In genomic region chr10:123804716-123805115, GRCh38 we compare ENCODE assay signal across 31 cellular contexts.
DNase-seq lines count a peak whose midpoint lies in the region; ATAC-seq, FAIRE-seq and TF ChIP-seq lines count a peak whose summit lies in the region.
"Had no signal": no experiment of that assay in that cellular context is flagged by ENCODE, and none has a peak within 500 bp of the region (broad histone marks: within the 10 kb centered on the region; RNA-seq: fewer than 3 reads in every experiment).

No MANE protein-coding gene starts in this region.

- H3K27ac ChIP-seq in endothelial cell of umbilical vein (ENCODE audit: insufficient read depth, low read depth, low read length): no peak overlapping the region
- no peak overlapping the region for H3K27ac ChIP-seq in OCI-LY7 (ENCODE audit: low read depth, low read length, poor library complexity, severe bottlenecking)
- H3K27ac ChIP-seq: A549, C4-2B, esophagus squamous epithelium, uterus had no signal

- BruUV-seq in endothelial cell of umbilical vein (replicated peaks; lab: Mats Ljungman, UMichigan): no TSS peak
- no TSS peak for BruUV-seq in OCI-LY7 (replicated peaks; lab: Mats Ljungman, UMichigan)

- no peaks in the 10 kb centered on the region for H3K9me3 Mint-ChIP-seq in T-helper 2 cell treated with Interferon-gamma antibody and Interleukin-4, amounts not matched to agents 5 μg/mL and 100 μg/mL, for 36 hours
- no peaks in the 10 kb centered on the region for H3K9me3 Mint-ChIP-seq in activated naive CD8-positive, alpha-beta T cell treated with anti-CD3 and anti-CD28 coated beads, Interleukin-2, amount 50 U/mL, for 24 hours
- H3K9me3 Mint-ChIP-seq: activated B cell treated with CpG ODN at 0.5 μM for 24 hours; activated CD4-positive, alpha-beta T cell treated with anti-CD3 and anti-CD28 coated beads, Interleukin-2, amount 10 ng/mL, durations not matched to agents 7 days and 5 days; central memory CD8-positive, alpha-beta T cell; nephron; stimulated activated naive CD8-positive, alpha-beta T cell treated with anti-CD3 and anti-CD28 coated beads, Interleukin-15, amount 100 ng/mL, for 72 hours; T-cell had no signal

- H3K9ac ChIP-seq in endothelial cell of umbilical vein (replicated peaks; ENCODE audit: extremely low read depth, insufficient read depth, low read length): no peak overlapping the region

- no peak for FAIRE-seq in endothelial cell of umbilical vein (lab: Jason Lieb, UNC)
- FAIRE-seq: A549 had no signal

- intact Hi-C loops in endothelial cell of umbilical vein (cut with micrococcal nuclease) (loop anchor here (10.0 kb wide), 2 partner anchors 320 to 610 kb away; partner anchors contain the start of gene OAT), OCI-LY7 (cut with micrococcal nuclease; ENCODE audit: unreplicated experiment) (no loop called here)

- dilution Hi-C loops in endothelial cell of umbilical vein (cut with MboI; ENCODE audit: extremely low pct_ligation_motif_present, low sequenced_read_pairs): no loop called here

- H3K27ac Mint-ChIP-seq in T-helper 2 cell treated with Interferon-gamma antibody and Interleukin-4, amounts not matched to agents 5 μg/mL and 100 μg/mL, for 36 hours: no peak overlapping the region
- H3K27ac Mint-ChIP-seq in activated naive CD8-positive, alpha-beta T cell treated with anti-CD3 and anti-CD28 coated beads, Interleukin-2, amount 50 U/mL, for 24 hours: no peak overlapping the region
- H3K27ac Mint-ChIP-seq: activated B cell treated with CpG ODN at 0.5 μM for 24 hours; activated CD4-positive, alpha-beta T cell treated with anti-CD3 and anti-CD28 coated beads, Interleukin-2, amount 10 ng/mL, durations not matched to agents 7 days and 5 days; activated naive CD8-positive, alpha-beta T cell treated with anti-CD3 and anti-CD28 coated beads for 36 hours; memory B cell; nephron; stimulated activated naive CD8-positive, alpha-beta T cell treated with anti-CD3 and anti-CD28 coated beads, Interleukin-15, amount 100 ng/mL, for 72 hours; T-cell had no signal

- no peaks in the 10 kb centered on the region for H3K36me3 Mint-ChIP-seq in T-helper 2 cell treated with Interferon-gamma antibody and Interleukin-4, amounts not matched to agents 5 μg/mL and 100 μg/mL, for 36 hours (ENCODE audit: low read depth)
- H3K36me3 Mint-ChIP-seq in activated naive CD8-positive, alpha-beta T cell treated with anti-CD3 and anti-CD28 coated beads, Interleukin-2, amount 50 U/mL, for 24 hours (ENCODE audit: low read depth): no peaks in the 10 kb centered on the region
- H3K36me3 Mint-ChIP-seq: activated naive CD8-positive, alpha-beta T cell treated with anti-CD3 and anti-CD28 coated beads for 36 hours; memory B cell; T-cell had no signal

- H3K9me1 ChIP-seq in endothelial cell of umbilical vein (replicated peaks; ENCODE audit: control insufficient read depth, extremely low read depth, insufficient read depth, low read length): no peaks in the 10 kb centered on the region

- H3K4me1 Mint-ChIP-seq in T-helper 2 cell treated with Interferon-gamma antibody and Interleukin-4, amounts not matched to agents 5 μg/mL and 100 μg/mL, for 36 hours (ENCODE audit: low read depth): no peaks in the 10 kb centered on the region
- peaks cover 4% of the 10 kb centered on the region for H3K4me1 Mint-ChIP-seq in activated naive CD8-positive, alpha-beta T cell treated with anti-CD3 and anti-CD28 coated beads, Interleukin-2, amount 50 U/mL, for 24 hours
- H3K4me1 Mint-ChIP-seq: activated B cell treated with CpG ODN at 0.5 μM for 24 hours; activated CD4-positive, alpha-beta T cell treated with anti-CD3 and anti-CD28 coated beads, Interleukin-2, amount 10 ng/mL, durations not matched to agents 7 days and 5 days; activated naive CD8-positive, alpha-beta T cell treated with anti-CD3 and anti-CD28 coated beads for 36 hours; central memory CD8-positive, alpha-beta T cell; memory B cell; nephron; T-cell had no signal

- no peak overlapping the region for H3K4me3 Mint-ChIP-seq in T-helper 2 cell treated with Interferon-gamma antibody and Interleukin-4, amounts not matched to agents 5 μg/mL and 100 μg/mL, for 36 hours
- H3K4me3 Mint-ChIP-seq in activated naive CD8-positive, alpha-beta T cell treated with anti-CD3 and anti-CD28 coated beads, Interleukin-2, amount 50 U/mL, for 24 hours: no peak overlapping the region
- H3K4me3 Mint-ChIP-seq: activated B cell treated with CpG ODN at 0.5 μM for 24 hours; activated CD4-positive, alpha-beta T cell treated with anti-CD3 and anti-CD28 coated beads, Interleukin-2, amount 10 ng/mL, durations not matched to agents 7 days and 5 days; activated naive CD8-positive, alpha-beta T cell treated with anti-CD3 and anti-CD28 coated beads for 36 hours; central memory CD8-positive, alpha-beta T cell; memory B cell; nephron; stimulated activated naive CD8-positive, alpha-beta T cell treated with anti-CD3 and anti-CD28 coated beads, Interleukin-15, amount 100 ng/mL, for 72 hours; T-cell had no signal

- H3K4me3 ChIP-seq in AG09309 (ENCODE audit: control insufficient read depth, low read depth, low read length) (no peak overlapping the region), endothelial cell of umbilical vein (replicated peaks in 1 of 3; ENCODE audit: insufficient read depth in 1 of 3, low read depth in 1 of 3, low read length in 3 of 3) (no peak overlapping the region), OCI-LY7 (ENCODE audit: low read depth, low read length, poor library complexity, severe bottlenecking) (no peak overlapping the region)
- H3K4me3 ChIP-seq: A549, esophagus squamous epithelium, uterus had no signal

- H3K36me3 ChIP-seq in endothelial cell of umbilical vein (ENCODE audit: control insufficient read depth in 2 of 2, extremely low read depth in 1 of 2, insufficient read depth in 2 of 2, low read length in 2 of 2): no peaks in the 10 kb centered on the region
- no peaks in the 10 kb centered on the region for H3K36me3 ChIP-seq in OCI-LY7 (ENCODE audit: insufficient read depth, low read length)
- H3K36me3 ChIP-seq: esophagus squamous epithelium, uterus had no signal

- DNase-seq in AG09309 (ENCODE audit: low read depth): peak; percentile 87
- DNase-seq in GM04504 (ENCODE audit: low read depth): peak; percentile 64
- DNase-seq in endothelial cell of umbilical vein (ENCODE audit: low read depth, low spot score): peak; percentile 76
- DNase-seq in non-pigmented ciliary epithelial cell (ENCODE audit: low read depth): peak; percentile 35
- no peak for DNase-seq in T-helper 2 cell treated with Interferon-gamma antibody and Interleukin-4, amounts not matched to agents 5 μg/mL and 100 μg/mL, for 36 hours (ENCODE audit: low spot score)
- no peak for DNase-seq in OCI-LY7 (ENCODE audit: low spot score)
- no peak for DNase-seq in activated naive CD8-positive, alpha-beta T cell treated with anti-CD3 and anti-CD28 coated beads, Interleukin-2, amount 50 U/mL, for 24 hours
- DNase-seq: activated B cell treated with CpG ODN at 0.5 μM for 24 hours; activated CD4-positive, alpha-beta T cell treated with anti-CD3 and anti-CD28 coated beads, Interleukin-2, amount 10 ng/mL, durations not matched to agents 7 days and 5 days; activated effector memory CD4-positive, alpha-beta T cell treated with Interleukin-2 at 50 U/mL for 16 hours; activated naive CD8-positive, alpha-beta T cell treated with anti-CD3 and anti-CD28 coated beads for 36 hours; activated T-cell treated with anti-CD3 and anti-CD28 coated beads, Interleukin-2, amount 50 U/mL, for 1 hour; Caco-2; esophagus squamous epithelium; glutamatergic neuron; KG1; NCI-H1092 treated with DMSO at 0.1 percent for 48 hours; NCI-H187; NCI-H510A; OCI-M1; stimulated activated CD4-positive, alpha-beta T cell treated with anti-CD3 and anti-CD28 coated beads, Interleukin-2, amount 100 ng/mL, for 24 hours; stimulated activated naive CD8-positive, alpha-beta T cell treated with anti-CD3 and anti-CD28 coated beads, Interleukin-15, amount 100 ng/mL, for 72 hours; T-cell; uterus had no signal

- H3K4me1 ChIP-seq in endothelial cell of umbilical vein (ENCODE audit: control insufficient read depth, extremely low read depth, insufficient read depth, low read length): peaks cover 40% of the 10 kb centered on the region
- no peaks in the 10 kb centered on the region for H3K4me1 ChIP-seq in OCI-LY7 (ENCODE audit: insufficient read depth, low read length, poor library complexity, severe bottlenecking)
- H3K4me1 ChIP-seq: Caco-2, uterus had no signal

- POLR2A ChIA-PET in endothelial cell of umbilical vein (lab: Charles Lee): no interaction called here
- POLR2A ChIA-PET in OCI-LY7 (lab: Charles Lee): no interaction called here

- TF ChIP-seq CTCF in AG09309 (IDR thresholded peaks at IDR 0.05; ENCODE audit: control insufficient read depth, insufficient read depth, low read depth, low read length, missing control alignments): no peak
- no peak for TF ChIP-seq CTCF in endothelial cell of umbilical vein (IDR thresholded peaks at IDR 0.05; ENCODE audit: extremely low read depth in 1 of 2, insufficient read depth in 1 of 2, low read depth in 1 of 2, low read length in 2 of 2)
- no peak for TF ChIP-seq CTCF in OCI-LY7 (conservative IDR thresholded peaks at IDR 0.05; ENCODE audit: low read length)

- CTCF ChIA-PET in endothelial cell of umbilical vein (lab: Charles Lee) (interaction anchor here (1.2 kb wide), 1 partner anchor 11 kb away, joined by 3 read pairs; no protein-coding TSS in a partner anchor), OCI-LY7 (lab: Charles Lee; ENCODE audit: unreplicated experiment) (no interaction called here)

- H3K9me3 ChIP-seq in endothelial cell of umbilical vein (replicated peaks; ENCODE audit: control insufficient read depth, insufficient read depth, low read length) (no peaks in the 10 kb centered on the region), OCI-LY7 (ENCODE audit: low read length) (no peaks in the 10 kb centered on the region)
- H3K9me3 ChIP-seq: A549, Caco-2, esophagus squamous epithelium, uterus had no signal

- no peaks in the 10 kb centered on the region for H3K27me3 ChIP-seq in endothelial cell of umbilical vein (ENCODE audit: control insufficient read depth in 2 of 2, insufficient read depth in 2 of 2, low read length in 2 of 2)
- H3K27me3 ChIP-seq: esophagus squamous epithelium, uterus had no signal

- H2AFZ ChIP-seq in endothelial cell of umbilical vein (ENCODE audit: low read depth, low read length) (peak overlapping the region; percentile 76), OCI-LY7 (ENCODE audit: low read length) (no peak overlapping the region)

- peak overlapping the region; percentile 17 for H3K4me2 ChIP-seq in endothelial cell of umbilical vein (ENCODE audit: insufficient read depth, low read length)
- H3K4me2 ChIP-seq in OCI-LY7 (ENCODE audit: low read length): no peak overlapping the region
- H3K4me2 ChIP-seq: A549 had no signal

- TF ChIP-seq POLR2A in endothelial cell of umbilical vein (IDR thresholded peaks at IDR 0.05; ENCODE audit: low read depth, low read length): no peak

- H3K79me2 ChIP-seq in endothelial cell of umbilical vein (ENCODE audit: control insufficient read depth, insufficient read depth, low read length) (no peaks in the 10 kb centered on the region), OCI-LY7 (ENCODE audit: insufficient read depth, low read depth, low read length) (no peaks in the 10 kb centered on the region)

- ATAC-seq in GM21737 (IDR thresholded peaks at IDR 0.05; ENCODE audit: unreplicated experiment): no peak
- no peak for ATAC-seq in activated naive CD8-positive, alpha-beta T cell treated with anti-CD3 and anti-CD28 coated beads, Interleukin-2, amount 50 U/mL, for 24 hours
- ATAC-seq: A549; left lobe of liver; stimulated activated naive CD8-positive, alpha-beta T cell treated with anti-CD3 and anti-CD28 coated beads, Interleukin-15, amount 100 ng/mL, for 72 hours; T-cell had no signal

- H3K9me2 ChIP-seq in OCI-LY7 (ENCODE audit: insufficient read depth, low read length): no peaks in the 10 kb centered on the region

- peaks cover 9% of the 10 kb centered on the region for H3K27me3 Mint-ChIP-seq in T-helper 2 cell treated with Interferon-gamma antibody and Interleukin-4, amounts not matched to agents 5 μg/mL and 100 μg/mL, for 36 hours (ENCODE audit: low read depth)
- H3K27me3 Mint-ChIP-seq in activated naive CD8-positive, alpha-beta T cell treated with anti-CD3 and anti-CD28 coated beads, Interleukin-2, amount 50 U/mL, for 24 hours: peaks cover 48% of the 10 kb centered on the region

- H4K20me1 ChIP-seq in endothelial cell of umbilical vein (replicated peaks; ENCODE audit: control insufficient read depth, extremely low read depth, insufficient read depth, low read length): no peaks in the 10 kb centered on the region
- H4K20me1 ChIP-seq in OCI-LY7 (ENCODE audit: insufficient read depth, low read length): no peaks in the 10 kb centered on the region

Comparison
In these comparisons a context has a peak if more than half of its experiments do, and no peak if none do; other contexts are left out.
1. DNase-seq: peak in AG09309 (single experiment), GM04504 (single experiment), endothelial cell of umbilical vein (single experiment) and non-pigmented ciliary epithelial cell (single experiment); none in T-helper 2 cell treated with Interferon-gamma antibody and Interleukin-4, amounts not matched to agents 5 μg/mL and 100 μg/mL, for 36 hours (single experiment), OCI-LY7 (single experiment) and activated naive CD8-positive, alpha-beta T cell treated with anti-CD3 and anti-CD28 coated beads, Interleukin-2, amount 50 U/mL, for 24 hours (single experiment).